19 cellular contexts compared by ENCODE assay signal in genomic region chr7:30730097-30730496, GRCh38. TPM values are rescaled to one million over a fixed set of nuclear protein-coding genes. Genes with fewer than 3 reads are reported as not detected.
A peak's percentile ranks its signal among the peaks of the same experiment; 100 is the strongest.
DNase-seq lines count a peak whose midpoint lies in the region; ATAC-seq, FAIRE-seq and TF ChIP-seq lines count a peak whose summit lies in the region.
"Had no signal": no experiment of that assay in that cellular context is flagged by ENCODE, and none has a peak within 500 bp of the region (broad histone marks: within the 10 kb centered on the region; RNA-seq: fewer than 3 reads in every experiment).

No MANE protein-coding gene starts in this region.

- no peaks in the 10 kb centered on the region for H3K27me3 ChIP-seq in CD4-positive, CD25-positive, alpha-beta regulatory T cell (ENCODE audit: control insufficient read depth, insufficient read depth, low read length)
- H3K27me3 ChIP-seq in K562 (ENCODE audit: control insufficient read depth in 2 of 2, insufficient read depth in 2 of 2, low read length in 2 of 2) (peaks cover 56 to 76% of the 10 kb centered on the region in 2 experiments), upper lobe of right lung (no peaks in the 10 kb centered on the region)
- H3K27me3 ChIP-seq in naive thymus-derived CD4-positive, alpha-beta T cell (ENCODE audit: control insufficient read depth in 2 of 2, insufficient read depth in 2 of 2, low read length in 2 of 2) = no peaks in the 10 kb centered on the region
- H3K27me3 ChIP-seq: BE2C had no signal

- DNase-seq in CD4-positive, CD25-positive, alpha-beta regulatory T cell = no peak
- DNase-seq in K562 (ENCODE audit: extremely low read depth in 1 of 4, low spot score in 3 of 4) = no peak
- no peak for DNase-seq in naive thymus-derived CD4-positive, alpha-beta T cell
- peak; percentile 3 for DNase-seq in upper lobe of right lung
- no peak for DNase-seq in NCI-H2227 treated with DMSO at 0.1 percent for 48 hours (lab: John Stamatoyannopoulos, UW)
- DNase-seq: BE2C; C1 segment of cervical spinal cord; CD4-positive, alpha-beta T cell; DMS153; DMS79; GDM1; H7 had no signal

- H3K79me2 ChIP-seq in K562 (ENCODE audit: control insufficient read depth, insufficient read depth, low read length) = no peaks in the 10 kb centered on the region

- POLR2A ChIA-PET in K562 (lab: Yijun Ruan, JAX) = interaction anchor here (0.6 to 1.4 kb wide), 2 partner anchors 12 to 40 kb away, joined by 3 to 5 read pairs; no protein-coding TSS in a partner anchor
- POLR2A ChIA-PET in naive thymus-derived CD4-positive, alpha-beta T cell (lab: Charles Lee) = interaction anchor here (6.5 kb wide), 1 partner anchor 9 kb away, joined by 126 read pairs; no protein-coding TSS in a partner anchor

- H3K27ac ChIP-seq in CD4-positive, CD25-positive, alpha-beta regulatory T cell (ENCODE audit: insufficient read depth, low read length, poor library complexity, severe bottlenecking) = no peak overlapping the region
- H3K27ac ChIP-seq in K562 (ENCODE audit: extremely low read depth, low read depth, low read length) (no peak overlapping the region), upper lobe of right lung (no peak overlapping the region)
- H3K27ac ChIP-seq in naive thymus-derived CD4-positive, alpha-beta T cell (ENCODE audit: low read depth, low read length) = no peak overlapping the region

- no peak for ATAC-seq in CD4-positive, CD25-positive, alpha-beta regulatory T cell (ENCODE audit: low read depth in 2 of 2)
- ATAC-seq in K562 (no peak), upper lobe of right lung (no peak), HG03135 (IDR thresholded peaks at IDR 0.05; ENCODE audit: unreplicated experiment) (no peak)
- ATAC-seq in naive thymus-derived CD4-positive, alpha-beta T cell = no peak
- ATAC-seq: GM23338, HCT116 had no signal

- FAIRE-seq in K562 (lab: Jason Lieb, UNC) = no peak
- FAIRE-seq: GM12892, GM18507 had no signal

- peaks cover 47% of the 10 kb centered on the region for H3K4me1 ChIP-seq in CD4-positive, CD25-positive, alpha-beta regulatory T cell (ENCODE audit: control insufficient read depth, insufficient read depth, low read length, poor library complexity, severe bottlenecking)
- H3K4me1 ChIP-seq in K562 (replicated peaks in 1 of 2; ENCODE audit: control insufficient read depth in 2 of 2, insufficient read depth in 2 of 2, low read length in 2 of 2) (peaks cover 4 to 5% of the 10 kb centered on the region in 2 experiments; a peak in 3 of 5 replicates), upper lobe of right lung (no peaks in the 10 kb centered on the region)
- peaks cover 24 to 52% of the 10 kb centered on the region in 2 donors for H3K4me1 ChIP-seq in naive thymus-derived CD4-positive, alpha-beta T cell (ENCODE audit: control insufficient read depth in 2 of 2, insufficient read depth in 2 of 2, low read length in 2 of 2)
- H3K4me1 ChIP-seq: BE2C had no signal

- no peaks in the 10 kb centered on the region for H4K20me1 ChIP-seq in K562 (replicated peaks; ENCODE audit: control insufficient read depth, insufficient read depth, low read length)

- BruUV-seq in K562 (replicated peaks; lab: Mats Ljungman, UMichigan) = no TSS peak

- H3K4me1 Mint-ChIP-seq in CD4-positive, CD25-positive, alpha-beta regulatory T cell = peaks cover 21 to 85% (median 38%) of the 10 kb centered on the region in 4 donors
- peaks cover 48 to 88% (median 81%) of the 10 kb centered on the region in 7 donors for H3K4me1 Mint-ChIP-seq in naive thymus-derived CD4-positive, alpha-beta T cell

- TF ChIP-seq EP300 in K562 (IDR thresholded peaks at IDR 0.05; ENCODE audit: low read length) = no peak

- in situ Hi-C loops in K562 (cut with MboI) = loop anchor here (10.0 kb wide), 1 partner anchor 565 kb away; no protein-coding TSS in a partner anchor

- H3K36me3 Mint-ChIP-seq in CD4-positive, CD25-positive, alpha-beta regulatory T cell = no peaks in the 10 kb centered on the region
- H3K36me3 Mint-ChIP-seq in naive thymus-derived CD4-positive, alpha-beta T cell = peaks cover 0 to 5% (median 0%) of the 10 kb centered on the region in 5 donors

- no peaks in the 10 kb centered on the region for H3K36me3 ChIP-seq in CD4-positive, CD25-positive, alpha-beta regulatory T cell (ENCODE audit: control insufficient read depth, insufficient read depth, low read length)
- H3K36me3 ChIP-seq in K562 (ENCODE audit: control insufficient read depth, insufficient read depth, low read length) (no peaks in the 10 kb centered on the region), upper lobe of right lung (no peaks in the 10 kb centered on the region)
- no peaks in the 10 kb centered on the region for H3K36me3 ChIP-seq in naive thymus-derived CD4-positive, alpha-beta T cell (ENCODE audit: control insufficient read depth in 2 of 3, insufficient read depth in 3 of 3, low read length in 3 of 3)
- H3K36me3 ChIP-seq: BE2C had no signal

- no peak overlapping the region for H3K9ac ChIP-seq in K562 (ENCODE audit: insufficient read depth in 1 of 2, low read depth in 2 of 2, low read length in 2 of 2)

- no peak for TF ChIP-seq POLR2A in K562 (conservative IDR thresholded peaks at IDR 0.05)

- no peak overlapping the region for H3K4me3 ChIP-seq in CD4-positive, CD25-positive, alpha-beta regulatory T cell (ENCODE audit: low read depth, low read length)
- no peak overlapping the region for H3K4me3 ChIP-seq in K562
- no peak overlapping the region for H3K4me3 ChIP-seq in naive thymus-derived CD4-positive, alpha-beta T cell (ENCODE audit: low read length)
- no peak overlapping the region for H3K4me3 ChIP-seq in upper lobe of right lung
- H3K4me3 ChIP-seq: GM23338 had no signal

- peak overlapping the region in 2 of 3 donors; percentile 14 to 46 for H3K27ac Mint-ChIP-seq in CD4-positive, CD25-positive, alpha-beta regulatory T cell
- peak overlapping the region in 5 of 9 donors; percentile 21 to 92 (median 55) for H3K27ac Mint-ChIP-seq in naive thymus-derived CD4-positive, alpha-beta T cell
- H3K27ac Mint-ChIP-seq: CD4-positive, alpha-beta T cell; GM23338 had no signal

- TF ChIP-seq RAD21 in K562 (CRISPR knock-in tag; conservative IDR thresholded peaks at IDR 0.05 in 1 of 2, IDR thresholded peaks at IDR 0.05 in 1 of 2) = no peak

- peaks cover 0 to 1% (median 0%) of the 10 kb centered on the region in 7 donors for H3K9me3 Mint-ChIP-seq in CD4-positive, CD25-positive, alpha-beta regulatory T cell
- H3K9me3 Mint-ChIP-seq in naive thymus-derived CD4-positive, alpha-beta T cell = peaks cover 0 to 1% (median 0%) of the 10 kb centered on the region in 11 donors
- H3K9me3 Mint-ChIP-seq: CD4-positive, alpha-beta T cell had no signal

- no peaks in the 10 kb centered on the region for H3K9me1 ChIP-seq in K562 (ENCODE audit: control insufficient read depth, insufficient read depth, low read length)

- CTCF ChIA-PET in K562 (lab: Yijun Ruan, JAX; ENCODE audit: low intra/inter-chr PET ratio) = no interaction called here
- CTCF ChIA-PET in naive thymus-derived CD4-positive, alpha-beta T cell (lab: Charles Lee) = interaction anchor here (8.2 kb wide), 1 partner anchor 9 kb away, joined by 158 read pairs; no protein-coding TSS in a partner anchor

- intact Hi-C loops in K562 (cut with micrococcal nuclease) (loop anchor here (10.0 kb wide), 1 partner anchor 455 kb away; no protein-coding TSS in a partner anchor), upper lobe of right lung (cut with DNase I) (no loop called here)
- intact Hi-C loops in naive thymus-derived CD4-positive, alpha-beta T cell (cut with micrococcal nuclease) = no loop called here

- H3K9me3 ChIP-seq in CD4-positive, CD25-positive, alpha-beta regulatory T cell (ENCODE audit: control insufficient read depth in 2 of 2, low read length in 2 of 2) = no peaks in the 10 kb centered on the region
- H3K9me3 ChIP-seq in K562 (replicated peaks; ENCODE audit: control insufficient read depth, insufficient read depth, low read depth, low read length) = no peaks in the 10 kb centered on the region
- H3K9me3 ChIP-seq in naive thymus-derived CD4-positive, alpha-beta T cell (ENCODE audit: control insufficient read depth in 2 of 3, low read length in 3 of 3) = no peaks in the 10 kb centered on the region
- H3K9me3 ChIP-seq in upper lobe of right lung = no peaks in the 10 kb centered on the region
- H3K9me3 ChIP-seq: BE2C had no signal

- H2AFZ ChIP-seq in K562 (ENCODE audit: low read depth, low read length) = no peak overlapping the region
- H2AFZ ChIP-seq: GM23338 had no signal

- no peaks in the 10 kb centered on the region for H3K27me3 Mint-ChIP-seq in CD4-positive, CD25-positive, alpha-beta regulatory T cell
- H3K27me3 Mint-ChIP-seq in naive thymus-derived CD4-positive, alpha-beta T cell = no peaks in the 10 kb centered on the region
- H3K27me3 Mint-ChIP-seq: CD4-positive, alpha-beta T cell had no signal

- TF ChIP-seq CTCF in K562 (IDR thresholded peaks at IDR 0.05 in 2 of 3, conservative IDR thresholded peaks at IDR 0.05 in 1 of 3; ENCODE audit: insufficient read depth in 2 of 3, low read depth in 1 of 3, low read length in 3 of 3) = no peak
- no peak for TF ChIP-seq CTCF in upper lobe of right lung (IDR thresholded peaks at IDR 0.05)

- peak overlapping the region in 1 of 4 donors; percentile 58 for H3K4me3 Mint-ChIP-seq in CD4-positive, CD25-positive, alpha-beta regulatory T cell
- H3K4me3 Mint-ChIP-seq in naive thymus-derived CD4-positive, alpha-beta T cell = peak overlapping the region in 2 of 10 donors; percentile 2 to 58
- H3K4me3 Mint-ChIP-seq: CD4-positive, alpha-beta T cell; GM23338 had no signal

- 32% methylated on average over 2 of the region's 2 CpGs for WGBS in K562 (ENCODE audit: insufficient coverage, low coverage, missing lambda C conversion rate)

- H3K4me2 ChIP-seq in K562 (ENCODE audit: insufficient read depth, low read length) = no peak overlapping the region
- H3K4me2 ChIP-seq: GM23338 had no signal

RNA-seq across cellular contexts. Expression of gene INMT, which starts 21.8 kb away (rescaled TPM):
- not detected for total RNA-seq in CD4-positive, CD25-positive, alpha-beta regulatory T cell
- polyA plus RNA-seq in CD4-positive, CD25-positive, alpha-beta regulatory T cell = under 1 TPM in 2 of 4 donors, not detected in 2; 0.14 to 0.16 TPM
- total RNA-seq in K562 (2011; cell fraction: chromatin; rRNA removed; ENCODE audit: low replicate concordance) = not detected in 2 replicates
- not detected in 2 replicates for total RNA-seq in K562 (2011; cell fraction: nucleolus; rRNA removed)
- not detected in 2 replicates for total RNA-seq in K562 (2011; cell fraction: nucleoplasm; rRNA removed)
- total RNA-seq in K562 (2014; rRNA removed) (not detected in 2 replicates), K562 (2014; rRNA removed; fragmentation: Illumina TruSeq; extraction: Trizol) (not detected in 2 replicates), K562 (2015; rRNA removed; fragmentation: Illumina TruSeq; extraction: Trizol) (0.04 TPM in 1 of 2 replicates, not detected in the other), K562 (2021) (0.11 and 0.27 TPM in 2 replicates), upper lobe of right lung (501 TPM)
- polyA plus RNA-seq in K562 (2011; rRNA removed) (not detected in 2 replicates), K562 (2014; fragmentation: Illumina TruSeq; extraction: Trizol) (not detected in 2 replicates), K562 (2014; fragmentation: Nextera tagmentation; extraction: Ambion mirVana) (not detected), K562 (2014; rRNA removed) (not detected in 2 replicates)
- polyA plus RNA-seq in K562 (2011; cell fraction: cytosol; rRNA removed) = not detected in 2 replicates
- polyA plus RNA-seq in K562 (2011; cell fraction: nucleus; rRNA removed) = not detected in 2 replicates
- polyA plus RNA-seq in K562 (2012) = 0.05 TPM in 1 of 2 replicates, not detected in the other
- polyA minus RNA-seq in K562 (2011; rRNA and poly(A)+ RNA removed) = not detected in 2 replicates
- not detected in 2 replicates for polyA minus RNA-seq in K562 (2011; cell fraction: cytosol; rRNA and poly(A)+ RNA removed)
- polyA minus RNA-seq in K562 (2011; cell fraction: nucleus; rRNA and poly(A)+ RNA removed) = not detected in 2 replicates
- 1 to 10 TPM in 2 of 5 experiments, under 1 TPM in 3; 0.38 to 4.8 (median 0.56) TPM for total RNA-seq in naive thymus-derived CD4-positive, alpha-beta T cell
- polyA plus RNA-seq in naive thymus-derived CD4-positive, alpha-beta T cell = under 1 TPM in 1 of 2 donors, not detected in 1; 0.24 TPM
- total RNA-seq: A172 had no signal

RNA-seq across cellular contexts. Expression of gene MINDY4, which starts 41.1 kb away (rescaled TPM):
- 0.49 TPM for total RNA-seq in CD4-positive, CD25-positive, alpha-beta regulatory T cell
- polyA plus RNA-seq in CD4-positive, CD25-positive, alpha-beta regulatory T cell = 1 to 10 TPM in 1 of 4 donors, under 1 TPM in 3; 0.17 to 1.0 (median 0.53) TPM
- total RNA-seq in K562 (2011; cell fraction: chromatin; rRNA removed; ENCODE audit: low replicate concordance) = 30.4 and 31.9 TPM in 2 replicates
- 15.9 and 17.5 TPM in 2 replicates for total RNA-seq in K562 (2011; cell fraction: nucleolus; rRNA removed)
- 20.6 and 29.6 TPM in 2 replicates for total RNA-seq in K562 (2011; cell fraction: nucleoplasm; rRNA removed)
- total RNA-seq in K562 (2014; rRNA removed) (11.0 and 13.0 TPM in 2 replicates), K562 (2014; rRNA removed; fragmentation: Illumina TruSeq; extraction: Trizol) (9.9 and 11.9 TPM in 2 replicates), K562 (2015; rRNA removed; fragmentation: Illumina TruSeq; extraction: Trizol) (14.1 and 14.4 TPM in 2 replicates), K562 (2021) (12.6 and 13.1 TPM in 2 replicates), upper lobe of right lung (20.1 TPM)
- polyA plus RNA-seq in K562 (2011; rRNA removed) (4.9 and 8.1 TPM in 2 replicates), K562 (2014; fragmentation: Illumina TruSeq; extraction: Trizol) (13.6 and 16.7 TPM in 2 replicates), K562 (2014; fragmentation: Nextera tagmentation; extraction: Ambion mirVana) (1 to 10 TPM; 2.1 to 2.3 TPM), K562 (2014; rRNA removed) (9.7 and 10.0 TPM in 2 replicates)
- 3.5 and 6.6 TPM in 2 replicates for polyA plus RNA-seq in K562 (2011; cell fraction: cytosol; rRNA removed)
- 14.3 and 27.5 TPM in 2 replicates for polyA plus RNA-seq in K562 (2011; cell fraction: nucleus; rRNA removed)
- polyA plus RNA-seq in K562 (2012) = 8.7 and 10.6 TPM in 2 replicates
- polyA minus RNA-seq in K562 (2011; rRNA and poly(A)+ RNA removed) = 8.8 and 10.5 TPM in 2 replicates
- 4.8 and 6.0 TPM in 2 replicates for polyA minus RNA-seq in K562 (2011; cell fraction: cytosol; rRNA and poly(A)+ RNA removed)
- polyA minus RNA-seq in K562 (2011; cell fraction: nucleus; rRNA and poly(A)+ RNA removed) = 21.9 and 22.3 TPM in 2 replicates
- total RNA-seq in naive thymus-derived CD4-positive, alpha-beta T cell = 1 to 10 TPM in 2 of 5 experiments, under 1 TPM in 3; 0.82 to 1.5 (median 0.94) TPM
- polyA plus RNA-seq in naive thymus-derived CD4-positive, alpha-beta T cell = under 1 TPM; 0.41 to 0.54 TPM

RNA-seq across cellular contexts. Expression of gene CRHR2, which starts 47.8 kb away (rescaled TPM):
- total RNA-seq in CD4-positive, CD25-positive, alpha-beta regulatory T cell = not detected
- not detected for polyA plus RNA-seq in CD4-positive, CD25-positive, alpha-beta regulatory T cell
- not detected in 2 replicates for total RNA-seq in K562 (2011; cell fraction: chromatin; rRNA removed; ENCODE audit: low replicate concordance)
- not detected in 2 replicates for total RNA-seq in K562 (2011; cell fraction: nucleolus; rRNA removed)
- total RNA-seq in K562 (2011; cell fraction: nucleoplasm; rRNA removed) = not detected in 2 replicates
- total RNA-seq in K562 (2014; rRNA removed) (not detected in 2 replicates), K562 (2014; rRNA removed; fragmentation: Illumina TruSeq; extraction: Trizol) (not detected in 2 replicates), K562 (2015; rRNA removed; fragmentation: Illumina TruSeq; extraction: Trizol) (not detected in 2 replicates), K562 (2021) (not detected in 2 replicates), upper lobe of right lung (not detected)
- polyA plus RNA-seq in K562 (2011; rRNA removed) (not detected in 2 replicates), K562 (2014; fragmentation: Illumina TruSeq; extraction: Trizol) (not detected in 2 replicates), K562 (2014; fragmentation: Nextera tagmentation; extraction: Ambion mirVana) (not detected), K562 (2014; rRNA removed) (not detected in 2 replicates)
- not detected in 2 replicates for polyA plus RNA-seq in K562 (2011; cell fraction: cytosol; rRNA removed)
- polyA plus RNA-seq in K562 (2011; cell fraction: nucleus; rRNA removed) = not detected in 2 replicates
- not detected in 2 replicates for polyA plus RNA-seq in K562 (2012)
- not detected in 2 replicates for polyA minus RNA-seq in K562 (2011; rRNA and poly(A)+ RNA removed)
- not detected in 2 replicates for polyA minus RNA-seq in K562 (2011; cell fraction: cytosol; rRNA and poly(A)+ RNA removed)
- polyA minus RNA-seq in K562 (2011; cell fraction: nucleus; rRNA and poly(A)+ RNA removed) = not detected in 2 replicates
- not detected for total RNA-seq in naive thymus-derived CD4-positive, alpha-beta T cell
- polyA plus RNA-seq in naive thymus-derived CD4-positive, alpha-beta T cell = not detected
- total RNA-seq: A172; CD4-positive, alpha-beta T cell; Daoy; H7 had no signal

Comparison
In these comparisons a context has a peak if more than half of its experiments do, and no peak if none do; other contexts are left out.
1. RNA of gene INMT, which starts 21.8 kb away (total RNA-seq): 501 TPM in upper lobe of right lung (single experiment); 0.38 to 4.8 TPM in naive thymus-derived CD4-positive, alpha-beta T cell, not detected in CD4-positive, CD25-positive, alpha-beta regulatory T cell (single experiment) and 0.04 to 0.27 TPM in K562; every median in the first group is over 10 times any median in the second.